In the genomic region with DNA sequence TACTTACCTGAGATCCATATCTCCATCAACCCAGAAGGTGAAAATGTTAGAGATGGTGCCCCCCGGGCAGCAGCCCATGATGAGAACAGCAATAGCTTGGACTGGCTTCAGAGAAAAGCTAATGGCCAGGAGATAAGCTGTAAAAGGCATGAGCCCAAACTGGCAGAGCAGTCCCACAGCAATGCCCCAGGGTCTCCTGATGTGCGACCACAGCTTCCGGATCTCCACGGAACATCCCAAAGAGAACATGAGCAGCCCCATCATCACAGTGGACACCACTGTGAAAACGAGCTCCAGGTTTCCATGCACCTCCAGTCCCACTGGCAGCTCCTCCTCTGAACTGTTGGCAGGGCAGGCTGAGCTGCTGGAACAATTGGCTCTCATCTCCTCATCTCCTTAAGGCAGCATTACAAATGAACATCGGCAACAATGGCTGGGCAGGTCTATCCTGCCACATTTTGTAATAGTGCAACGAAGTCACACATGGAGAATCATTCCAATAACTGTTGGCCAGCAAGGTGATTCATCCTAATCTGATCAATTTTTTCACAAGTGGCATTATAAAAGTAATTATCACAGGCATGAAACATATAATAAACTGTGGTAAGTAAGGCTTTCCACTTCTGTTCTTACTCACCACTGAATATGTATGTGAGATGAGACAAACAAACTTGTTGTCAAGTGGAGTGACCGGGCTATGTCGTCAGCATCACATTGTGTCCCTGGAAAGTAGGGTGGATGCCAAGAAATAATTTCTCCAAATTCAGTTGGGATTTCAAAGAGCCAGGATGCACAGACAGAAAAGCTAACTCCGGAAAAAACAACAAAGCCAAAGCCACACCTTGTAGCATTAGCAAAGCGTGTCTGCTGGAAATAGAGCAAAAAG, we compare ENCODE assay signal across 1 cellular context.
TF ChIP-seq lines count a peak whose summit lies in the region.

A gene with protein sequence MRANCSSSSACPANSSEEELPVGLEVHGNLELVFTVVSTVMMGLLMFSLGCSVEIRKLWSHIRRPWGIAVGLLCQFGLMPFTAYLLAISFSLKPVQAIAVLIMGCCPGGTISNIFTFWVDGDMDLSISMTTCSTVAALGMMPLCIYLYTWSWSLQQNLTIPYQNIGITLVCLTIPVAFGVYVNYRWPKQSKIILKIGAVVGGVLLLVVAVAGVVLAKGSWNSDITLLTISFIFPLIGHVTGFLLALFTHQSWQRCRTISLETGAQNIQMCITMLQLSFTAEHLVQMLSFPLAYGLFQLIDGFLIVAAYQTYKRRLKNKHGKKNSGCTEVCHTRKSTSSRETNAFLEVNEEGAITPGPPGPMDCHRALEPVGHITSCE (minus strand): TSS at position 653 of the 886 bp plus-strand sequence. CDS start 269 bp downstream, at position 384.

TF ChIP-seq in SK-N-SH, 30 proteins besides CTCF, POLR2A, EP300 and RAD21 (continued from another document):
- TF ChIP-seq FOXJ3 (CRISPR knock-in tag; IDR thresholded peaks at IDR 0.05): no peak
- no peak for TF ChIP-seq MXI1 (IDR thresholded peaks at IDR 0.05; ENCODE audit: low read depth, low read length)
- TF ChIP-seq YY1 (IDR thresholded peaks at IDR 0.05; ENCODE audit: low read depth): no peak
- no peak for TF ChIP-seq IRF3 (IDR thresholded peaks at IDR 0.05; ENCODE audit: low read depth, low read length)
- TF ChIP-seq RXRA (IDR thresholded peaks at IDR 0.05; ENCODE audit: borderline replicate concordance, low read depth): no peak
- no peak for TF ChIP-seq SIN3A (IDR thresholded peaks at IDR 0.05; ENCODE audit: borderline replicate concordance, low read depth, low read length)
- no peak for TF ChIP-seq TCF12 (IDR thresholded peaks at IDR 0.05)
TF ChIP-seq in SK-N-SH: peak in this region for 0.
